ENCODE assay signal across 17 cellular contexts in genomic region chr7:6121141-6121540, GRCh38. TPM values are rescaled to one million over a fixed set of nuclear protein-coding genes. Genes with fewer than 3 reads are reported as not detected.
DNase-seq lines count a peak whose midpoint lies in the region; ATAC-seq and TF ChIP-seq lines count a peak whose summit lies in the region.
"Had no signal": no experiment of that assay in that cellular context is flagged by ENCODE, and none has a peak within 500 bp of the region (broad histone marks: within the 10 kb centered on the region; RNA-seq: fewer than 3 reads in every experiment).

No MANE protein-coding gene starts in this region.

- no peaks in the 10 kb centered on the region for H3K27me3 ChIP-seq in MM.1S (replicated peaks; ENCODE audit: insufficient read depth, low read length)
- H3K27me3 ChIP-seq: body of pancreas, right lobe of liver had no signal

- no peaks in the 10 kb centered on the region for H4K20me1 ChIP-seq in MM.1S (ENCODE audit: insufficient read depth, low read length)

- no peak overlapping the region for H2AFZ ChIP-seq in MM.1S (ENCODE audit: low read length)

- no peak for TF ChIP-seq CTCF in NB4 (IDR thresholded peaks at IDR 0.05; ENCODE audit: low read depth, low read length)
- TF ChIP-seq CTCF in MM.1S (IDR thresholded peaks at IDR 0.05; ENCODE audit: low read length): no peak
- no peak for TF ChIP-seq CTCF in mucosa of descending colon (IDR thresholded peaks at IDR 0.05)

- peaks cover 3% of the 10 kb centered on the region; the same call in 1 of the 2 replicates for H3K4me1 ChIP-seq in MM.1S (ENCODE audit: low read length)
- H3K4me1 ChIP-seq in mucosa of descending colon (ENCODE audit: low read depth): no peaks in the 10 kb centered on the region
- H3K4me1 ChIP-seq: body of pancreas, right lobe of liver had no signal

- H3K27ac ChIP-seq in MM.1S (ENCODE audit: low read length): no peak overlapping the region
- H3K27ac ChIP-seq: body of pancreas, right lobe of liver, SK-N-MC had no signal

- H3K36me3 ChIP-seq in MM.1S (replicated peaks; ENCODE audit: insufficient read depth, low read length): peaks cover 14% of the 10 kb centered on the region
- H3K36me3 ChIP-seq in mucosa of descending colon (ENCODE audit: low read depth): no peaks in the 10 kb centered on the region

- H3K9me2 ChIP-seq in MM.1S (replicated peaks; ENCODE audit: insufficient read depth, low read length): no peaks in the 10 kb centered on the region

- DNase-seq in ELR (ENCODE audit: low read depth) (peak; percentile 71), NB4 (ENCODE audit: low read depth) (peak; percentile 23), dermis blood vessel endothelial cell (peak; percentile 9), left kidney (ENCODE audit: low read depth, low spot score) (peak; percentile 3), MM.1S (no peak), mucosa of descending colon (no peak)
- DNase-seq in stimulated activated CD4-positive, alpha-beta T cell treated with anti-CD3 and anti-CD28 coated beads, Interleukin-2, amount 100 ng/mL, for 48 hours: no peak
- DNase-seq: activated CD4-positive, alpha-beta T cell treated with anti-CD3 and anti-CD28 coated beads, Interleukin-2, amount 10 ng/mL, durations not matched to agents 7 days and 5 days; activated naive CD4-positive, alpha-beta T cell; body of pancreas; GF-D8; left colon; NCI-H2081; NCI-H526; right lobe of liver; stimulated activated CD4-positive, alpha-beta T cell treated with anti-CD3 and anti-CD28 coated beads, Interleukin-1b, Interleukin-23, amount 100 ng/mL, for 48 hours had no signal

- peaks cover 63% of the 10 kb centered on the region for H3K79me2 ChIP-seq in MM.1S (ENCODE audit: low read length)

- H3K9me3 ChIP-seq in MM.1S (replicated peaks; ENCODE audit: insufficient read depth, low read length): no peaks in the 10 kb centered on the region
- H3K9me3 ChIP-seq in mucosa of descending colon: peaks cover 9% of the 10 kb centered on the region
- H3K9me3 ChIP-seq: body of pancreas had no signal

- H3F3A ChIP-seq in MM.1S (ENCODE audit: insufficient read depth, low read length): no peaks in the 10 kb centered on the region

- no peak overlapping the region for H3K4me2 ChIP-seq in MM.1S (ENCODE audit: low read depth, low read length)

- no peak for ATAC-seq in mucosa of descending colon
- ATAC-seq: body of pancreas, left colon, right lobe of liver had no signal

- intact Hi-C loops in mucosa of descending colon (cut with DNase I, micrococcal nuclease): no loop called here

- H3K4me3 ChIP-seq in NB4 (ENCODE audit: low read depth, low read length): no peak overlapping the region
- no peak overlapping the region for H3K4me3 ChIP-seq in MM.1S (ENCODE audit: low read length)
- H3K4me3 ChIP-seq in mucosa of descending colon: no peak overlapping the region
- H3K4me3 ChIP-seq: body of pancreas, right lobe of liver, SK-N-MC had no signal

- H3K9ac ChIP-seq in MM.1S (ENCODE audit: low read length): no peak overlapping the region

- no peak for TF ChIP-seq POLR2A in NB4 (IDR thresholded peaks at IDR 0.05; ENCODE audit: extremely low read depth, insufficient read length)

RNA-seq across cellular contexts. Expression of gene USP42, which starts 16.4 kb away (rescaled TPM):
- total RNA-seq in dermis blood vessel endothelial cell: 4.9 and 5.6 TPM in 2 replicates
- 10 to 100 TPM; 11.0 to 13.1 (median 12.9) TPM for total RNA-seq in mucosa of descending colon

Comparison
In these comparisons a context has a peak if more than half of its experiments do, and no peak if none do; other contexts are left out.
1. DNase-seq: peak in ELR (single experiment), NB4 (single experiment), dermis blood vessel endothelial cell (single experiment) and left kidney (single experiment); none in MM.1S (single experiment), stimulated activated CD4-positive, alpha-beta T cell treated with anti-CD3 and anti-CD28 coated beads, Interleukin-2, amount 100 ng/mL, for 48 hours (0 of 2) and mucosa of descending colon (0 of 3).